Comparison of ENCODE assay signal across 1 cellular context in genomic region chr15:84981054-84981710, GRCh38.
TF ChIP-seq lines count a peak whose summit lies in the region.

No MANE protein-coding gene starts in this region.

TF ChIP-seq in HEK293, 187 proteins besides CTCF, POLR2A, EP300 and RAD21 (continued from another document):
- no peak for TF ChIP-seq ZNF426 (tag by site-specific recombination; IDR thresholded peaks at IDR 0.05)
